31 cellular contexts compared by ENCODE assay signal in genomic region chr1:43441894-43442632, GRCh38. TPM values are rescaled to one million over a fixed set of nuclear protein-coding genes. Genes with fewer than 3 reads are reported as not detected.
DNase-seq lines count a peak whose midpoint lies in the region; ATAC-seq, FAIRE-seq and TF ChIP-seq lines count a peak whose summit lies in the region.
"Had no signal": no experiment of that assay in that cellular context is flagged by ENCODE, and none has a peak within 500 bp of the region (broad histone marks: within the 10 kb centered on the region; RNA-seq: fewer than 3 reads in every experiment).

No MANE protein-coding gene starts in this region.

- no peak for FAIRE-seq in endothelial cell of umbilical vein (lab: Jason Lieb, UNC)
- FAIRE-seq: astrocyte, GM18507, keratinocyte had no signal

- intact Hi-C loops in cardiac septum (cut with DNase I) (no loop called here), heart right ventricle (cut with DNase I) (no loop called here), endothelial cell of umbilical vein (cut with micrococcal nuclease) (loop anchor here (5.0 kb wide), 1 partner anchor 35 kb away; no protein-coding TSS in a partner anchor), posterior vena cava (cut with DNase I) (no loop called here), uterus (cut with DNase I; ENCODE audit: low total_unique reads) (no loop called here)

- CTCF ChIA-PET in endothelial cell of umbilical vein (lab: Charles Lee) = interaction anchor here (1.2 kb wide), 1 partner anchor 215 kb away, joined by 3 read pairs; no protein-coding TSS in a partner anchor

- no peaks in the 10 kb centered on the region for H4K20me1 ChIP-seq in endothelial cell of umbilical vein (replicated peaks; ENCODE audit: control insufficient read depth, extremely low read depth, insufficient read depth, low read length)

- H3K4me3 ChIP-seq in heart right ventricle = no peak overlapping the region
- no peak overlapping the region for H3K4me3 ChIP-seq in endothelial cell of umbilical vein (replicated peaks in 1 of 3; ENCODE audit: insufficient read depth in 1 of 3, low read depth in 1 of 3, low read length in 3 of 3)
- no peak overlapping the region for H3K4me3 ChIP-seq in uterus
- H3K4me3 ChIP-seq: cardiac muscle cell, HAP-1, thoracic aorta had no signal

- TF ChIP-seq POLR2A in endothelial cell of umbilical vein (IDR thresholded peaks at IDR 0.05; ENCODE audit: low read depth, low read length) (peak; percentile 36), uterus (IDR thresholded peaks at IDR 0.05) (no peak)

- no peak for ATAC-seq in heart right ventricle
- no peak for ATAC-seq in GM18498 (IDR thresholded peaks at IDR 0.05; ENCODE audit: unreplicated experiment)
- ATAC-seq in GM18519 (IDR thresholded peaks at IDR 0.05; ENCODE audit: low FRiP score, unreplicated experiment) = no peak
- ATAC-seq in GM21576 (IDR thresholded peaks at IDR 0.05; ENCODE audit: unreplicated experiment) = no peak
- ATAC-seq: activated CD8-positive, alpha-beta memory T cell treated with anti-CD3 and anti-CD28 coated beads, Interleukin-2, amount 10 ng/mL, durations not matched to agents 7 days and 5 days; naive thymus-derived CD8-positive, alpha-beta T cell had no signal

- POLR2A ChIA-PET in endothelial cell of umbilical vein (lab: Charles Lee) = interaction anchor here (1.0 kb wide), 1 partner anchor 30 kb away, joined by 3 read pairs; no protein-coding TSS in a partner anchor

- H3K9ac ChIP-seq in endothelial cell of umbilical vein (replicated peaks; ENCODE audit: extremely low read depth, insufficient read depth, low read length) = no peak overlapping the region

- H3K27ac ChIP-seq in heart right ventricle (no peak overlapping the region), endothelial cell of umbilical vein (ENCODE audit: insufficient read depth, low read depth, low read length) (no peak overlapping the region), uterus (no peak overlapping the region)
- H3K27ac ChIP-seq: cardiac muscle cell, thoracic aorta, WERI-Rb-1 had no signal

- peaks cover 0 to 100% (median 66%) of the 10 kb centered on the region in 9 donors for H3K36me3 ChIP-seq in heart right ventricle
- H3K36me3 ChIP-seq in endothelial cell of umbilical vein (ENCODE audit: control insufficient read depth in 2 of 2, extremely low read depth in 1 of 2, insufficient read depth in 2 of 2, low read length in 2 of 2) = peaks cover 0 to 8% of the 10 kb centered on the region in 2 experiments
- H3K36me3 ChIP-seq in uterus = no peaks in the 10 kb centered on the region

- no peaks in the 10 kb centered on the region for H3K27me3 ChIP-seq in heart right ventricle
- no peaks in the 10 kb centered on the region for H3K27me3 ChIP-seq in endothelial cell of umbilical vein (ENCODE audit: control insufficient read depth in 2 of 2, insufficient read depth in 2 of 2, low read length in 2 of 2)
- H3K27me3 ChIP-seq in uterus = no peaks in the 10 kb centered on the region
- H3K27me3 ChIP-seq: cardiac muscle cell had no signal

- H2AFZ ChIP-seq in endothelial cell of umbilical vein (ENCODE audit: low read depth, low read length) = no peak overlapping the region

- no peak for TF ChIP-seq CTCF in heart right ventricle (IDR thresholded peaks at IDR 0.05)
- TF ChIP-seq CTCF in endothelial cell of umbilical vein (IDR thresholded peaks at IDR 0.05; ENCODE audit: extremely low read depth in 1 of 2, insufficient read depth in 1 of 2, low read depth in 1 of 2, low read length in 2 of 2) = no peak
- no peak for TF ChIP-seq CTCF in uterus (IDR thresholded peaks at IDR 0.05)

- H3K4me1 ChIP-seq in heart right ventricle (peaks cover 0 to 8% (median 0%) of the 10 kb centered on the region in 9 donors), endothelial cell of umbilical vein (ENCODE audit: control insufficient read depth, extremely low read depth, insufficient read depth, low read length) (no peaks in the 10 kb centered on the region), uterus (no peaks in the 10 kb centered on the region)
- H3K4me1 ChIP-seq: HAP-1 had no signal

- no peaks in the 10 kb centered on the region for H3K9me1 ChIP-seq in endothelial cell of umbilical vein (replicated peaks; ENCODE audit: control insufficient read depth, extremely low read depth, insufficient read depth, low read length)

- WGBS in heart right ventricle, 2 donors = 95% methylated on average over 18 of the region's 18 CpGs

- DNase-seq in cardiac septum (ENCODE audit: low spot score) (peak; percentile 49), heart right ventricle (no peak), endothelial cell of umbilical vein (ENCODE audit: low read depth, low spot score) (no peak), posterior vena cava (ENCODE audit: low spot score) (peak; percentile 77), uterus (peak; percentile 11 to 20)
- DNase-seq: ACHN; activated CD4-positive, alpha-beta T cell treated with anti-CD3 and anti-CD28 coated beads, Interleukin-2, amount 50 U/mL, for 1 hour; activated CD8-positive, alpha-beta memory T cell treated with anti-CD3 and anti-CD28 coated beads, Interleukin-2, amount 10 ng/mL, durations not matched to agents 7 days and 5 days; CD8-positive, alpha-beta memory T cell; cortex of kidney; effector memory CD4-positive, alpha-beta T cell; EL; erythroblast; KBM-7; NCI-H1092 treated with DMSO at 0.1 percent for 48 hours; NCI-H1694 treated with DMSO at 0.1 percent for 48 hours; nucleus accumbens; RPMI8226; stimulated activated naive CD4-positive, alpha-beta T cell; T1000; WERI-Rb-1 had no signal

- BruUV-seq in endothelial cell of umbilical vein (replicated peaks; lab: Mats Ljungman, UMichigan) = no TSS peak

- no peaks in the 10 kb centered on the region for H3K79me2 ChIP-seq in endothelial cell of umbilical vein (ENCODE audit: control insufficient read depth, insufficient read depth, low read length)

- H3K9me3 ChIP-seq in heart right ventricle (no peaks in the 10 kb centered on the region), endothelial cell of umbilical vein (replicated peaks; ENCODE audit: control insufficient read depth, insufficient read depth, low read length) (no peaks in the 10 kb centered on the region), uterus (no peaks in the 10 kb centered on the region)
- H3K9me3 ChIP-seq: HAP-1, thoracic aorta had no signal

- dilution Hi-C loops in endothelial cell of umbilical vein (cut with MboI; ENCODE audit: extremely low pct_ligation_motif_present, low sequenced_read_pairs) = no loop called here

- H3K4me2 ChIP-seq in endothelial cell of umbilical vein (ENCODE audit: insufficient read depth, low read length) = no peak overlapping the region

TF ChIP-seq in endothelial cell of umbilical vein, 7 proteins besides CTCF, POLR2A, EP300 and RAD21:
- TF ChIP-seq JUN (IDR thresholded peaks at IDR 0.05; ENCODE audit: borderline replicate concordance, insufficient read depth, insufficient read length, low read depth) = no peak
TF ChIP-seq in endothelial cell of umbilical vein: peak in this region for 0.

RNA-seq across cellular contexts. Expression of gene HYI, which starts 11.7 kb away (rescaled TPM):
- total RNA-seq in cardiac septum (26.3 TPM), heart right ventricle (10 to 100 TPM; 15.9 to 24.4 (median 19.9) TPM), endothelial cell of umbilical vein (266 and 342 TPM in 2 replicates), posterior vena cava (10 to 100 TPM; 27.6 to 28.8 TPM), uterus (10 to 100 TPM; 34.8 to 84.7 (median 70.5) TPM)
- polyA plus RNA-seq in heart right ventricle (10 to 100 TPM; 13.1 to 67.4 TPM), endothelial cell of umbilical vein (324 and 351 TPM in 2 replicates)
- 244 and 309 TPM in 2 replicates for polyA plus RNA-seq in endothelial cell of umbilical vein (2011; cell fraction: cytosol; rRNA removed)
- polyA plus RNA-seq in endothelial cell of umbilical vein (2011; cell fraction: nucleus; rRNA removed) = 1,045 and 1,101 TPM in 2 replicates
- polyA plus RNA-seq in endothelial cell of umbilical vein (2012) = 216 and 227 TPM in 2 replicates
- polyA minus RNA-seq in endothelial cell of umbilical vein = 145 and 146 TPM in 2 replicates
- 10.7 TPM for polyA minus RNA-seq in endothelial cell of umbilical vein (2011; cell fraction: cytosol; rRNA and poly(A)+ RNA removed)
- polyA minus RNA-seq in endothelial cell of umbilical vein (2011; cell fraction: nucleus; rRNA and poly(A)+ RNA removed) = 120 and 216 TPM in 2 replicates

RNA-seq across cellular contexts. Expression of gene SZT2, which starts 52.4 kb away (rescaled TPM):
- total RNA-seq in cardiac septum (35.7 TPM), heart right ventricle (10 to 100 TPM; 20.5 to 38.3 (median 26.0) TPM), endothelial cell of umbilical vein (49.9 and 50.3 TPM in 2 replicates), posterior vena cava (10 to 100 TPM; 43.3 to 45.8 TPM), uterus (100 to 1,000 TPM in 1 of 4 donors, 10 to 100 TPM in 3; 15.6 to 128 (median 31.0) TPM)
- polyA plus RNA-seq in heart right ventricle (10 to 100 TPM in 1 of 2 donors, 1 to 10 TPM in 1; 8.6 to 44.0 TPM), endothelial cell of umbilical vein (11.4 TPM in 2 replicates)
- 5.1 and 5.3 TPM in 2 replicates for polyA plus RNA-seq in endothelial cell of umbilical vein (2011; cell fraction: cytosol; rRNA removed)
- polyA plus RNA-seq in endothelial cell of umbilical vein (2011; cell fraction: nucleus; rRNA removed) = 70.0 and 86.8 TPM in 2 replicates
- polyA plus RNA-seq in endothelial cell of umbilical vein (2012) = 15.0 and 17.5 TPM in 2 replicates
- polyA minus RNA-seq in endothelial cell of umbilical vein = 89.4 and 97.4 TPM in 2 replicates
- polyA minus RNA-seq in endothelial cell of umbilical vein (2011; cell fraction: cytosol; rRNA and poly(A)+ RNA removed) = 6.0 TPM
- 75.8 and 107 TPM in 2 replicates for polyA minus RNA-seq in endothelial cell of umbilical vein (2011; cell fraction: nucleus; rRNA and poly(A)+ RNA removed)

RNA-seq across cellular contexts. Expression of gene MED8, which starts 52.5 kb away (rescaled TPM):
- total RNA-seq in cardiac septum (17.9 TPM), heart right ventricle (10 to 100 TPM; 10.5 to 22.5 (median 13.9) TPM), endothelial cell of umbilical vein (41.9 and 45.6 TPM in 2 replicates), posterior vena cava (10 to 100 TPM; 27.0 to 30.5 TPM), uterus (10 to 100 TPM; 19.4 to 33.9 (median 28.5) TPM)
- polyA plus RNA-seq in heart right ventricle (10 to 100 TPM; 11.8 to 32.4 TPM), endothelial cell of umbilical vein (15.9 and 19.6 TPM in 2 replicates)
- polyA plus RNA-seq in endothelial cell of umbilical vein (2011; cell fraction: cytosol; rRNA removed) = 29.4 and 34.4 TPM in 2 replicates
- 37.2 and 38.8 TPM in 2 replicates for polyA plus RNA-seq in endothelial cell of umbilical vein (2011; cell fraction: nucleus; rRNA removed)
- polyA plus RNA-seq in endothelial cell of umbilical vein (2012) = 38.6 and 45.6 TPM in 2 replicates
- polyA minus RNA-seq in endothelial cell of umbilical vein = 19.4 and 21.0 TPM in 2 replicates
- polyA minus RNA-seq in endothelial cell of umbilical vein (2011; cell fraction: cytosol; rRNA and poly(A)+ RNA removed) = 15.8 TPM
- 11.7 and 17.3 TPM in 2 replicates for polyA minus RNA-seq in endothelial cell of umbilical vein (2011; cell fraction: nucleus; rRNA and poly(A)+ RNA removed)

Comparison
In these comparisons a context has a peak if more than half of its experiments do, and no peak if none do; other contexts are left out.
1. DNase-seq: peak in cardiac septum (single experiment), posterior vena cava (single experiment) and uterus (2 of 2); none in heart right ventricle (0 of 2) and endothelial cell of umbilical vein (single experiment).